In genomic region chr19:36113425-36113824, GRCh38 we compare ENCODE assay signal across 8 cellular contexts. TPM values are rescaled to one million over a fixed set of nuclear protein-coding genes. Genes with fewer than 3 reads are reported as not detected.
A peak's percentile ranks its signal among the peaks of the same experiment; 100 is the strongest.
DNase-seq lines count a peak whose midpoint lies in the region; ATAC-seq, FAIRE-seq and TF ChIP-seq lines count a peak whose summit lies in the region.

No MANE protein-coding gene starts in this region.

- H3K4me2 ChIP-seq in endothelial cell of umbilical vein (ENCODE audit: insufficient read depth, low read length): peak overlapping the region; percentile 68

- H3K36me3 ChIP-seq in endothelial cell of umbilical vein (ENCODE audit: control insufficient read depth in 2 of 2, extremely low read depth in 1 of 2, insufficient read depth in 2 of 2, low read length in 2 of 2) (peaks cover 0 to 6% of the 10 kb centered on the region in 2 experiments), psoas muscle (ENCODE audit: insufficient read depth in 1 of 2, low read depth in 1 of 2) (peaks cover 0 to 54% of the 10 kb centered on the region in 2 donors)

- WGBS in psoas muscle, 3 donors: 84 to 88% (median 85%) methylated on average over 34 of the region's 34 CpGs

- no peak for DNase-seq in RWPE1 (ENCODE audit: low spot score)
- no peak for DNase-seq in endothelial cell of umbilical vein (ENCODE audit: low read depth, low spot score)
- DNase-seq in psoas muscle: no peak
- DNase-seq in AG20443 (ENCODE audit: low spot score): no peak
- no peak for DNase-seq in kidney tubule cell (ENCODE audit: low spot score)
- no peak for DNase-seq in NCI-H526 treated with DMSO at 0.1 percent for 48 hours (lab: John Stamatoyannopoulos, UW)

- H3K4me1 ChIP-seq in endothelial cell of umbilical vein (ENCODE audit: control insufficient read depth, extremely low read depth, insufficient read depth, low read length) (peaks cover 15% of the 10 kb centered on the region), psoas muscle (peaks cover 15% of the 10 kb centered on the region)

- H3K79me2 ChIP-seq in endothelial cell of umbilical vein (ENCODE audit: control insufficient read depth, insufficient read depth, low read length): peaks cover 15% of the 10 kb centered on the region

- ATAC-seq in psoas muscle (no peak), GM18861 (IDR thresholded peaks at IDR 0.05; ENCODE audit: unreplicated experiment) (no peak)

- no peaks in the 10 kb centered on the region for H3K9me3 ChIP-seq in endothelial cell of umbilical vein (replicated peaks; ENCODE audit: control insufficient read depth, insufficient read depth, low read length)
- H3K9me3 ChIP-seq in psoas muscle: no peaks in the 10 kb centered on the region

- no peaks in the 10 kb centered on the region for H4K20me1 ChIP-seq in endothelial cell of umbilical vein (replicated peaks; ENCODE audit: control insufficient read depth, extremely low read depth, insufficient read depth, low read length)

- TF ChIP-seq CTCF in RWPE1 (conservative IDR thresholded peaks at IDR 0.05; ENCODE audit: low read depth): no peak
- TF ChIP-seq CTCF in endothelial cell of umbilical vein (IDR thresholded peaks at IDR 0.05; ENCODE audit: extremely low read depth in 1 of 2, insufficient read depth in 1 of 2, low read depth in 1 of 2, low read length in 2 of 2): no peak
- no peak for TF ChIP-seq CTCF in psoas muscle (IDR thresholded peaks at IDR 0.05)

- BruUV-seq in endothelial cell of umbilical vein (replicated peaks; lab: Mats Ljungman, UMichigan): no TSS peak

- FAIRE-seq in endothelial cell of umbilical vein (lab: Jason Lieb, UNC): no peak

- CTCF ChIA-PET in RWPE1 (lab: Yijun Ruan, JAX): interaction anchor here (1.0 to 1.8 kb wide), 3 partner anchors 11 to 153 kb away, joined by 3 to 9 read pairs (median 4); no protein-coding TSS in a partner anchor
- CTCF ChIA-PET in endothelial cell of umbilical vein (lab: Charles Lee): interaction anchor here (3.6 kb wide), 1 partner anchor 53 kb away, joined by 32 read pairs; no protein-coding TSS in a partner anchor

- H3K27ac ChIP-seq in RWPE1 (peak overlapping the region; percentile 91), endothelial cell of umbilical vein (ENCODE audit: insufficient read depth, low read depth, low read length) (no peak overlapping the region), psoas muscle (peak overlapping the region; percentile 89)

- POLR2A ChIA-PET in RWPE1 (lab: Yijun Ruan, JAX; ENCODE audit: low non-redundant PET) (interaction anchor here (0.6 kb wide), 1 partner anchor 72 kb away, joined by 7 read pairs; no protein-coding TSS in a partner anchor), endothelial cell of umbilical vein (lab: Charles Lee) (no interaction called here)

- TF ChIP-seq POLR2A in endothelial cell of umbilical vein (IDR thresholded peaks at IDR 0.05; ENCODE audit: low read depth, low read length): no peak

- dilution Hi-C loops in endothelial cell of umbilical vein (cut with MboI; ENCODE audit: extremely low pct_ligation_motif_present, low sequenced_read_pairs): no loop called here

- intact Hi-C loops in endothelial cell of umbilical vein (cut with micrococcal nuclease) (no loop called here), psoas muscle (cut with DNase I) (loop anchor here (5.0 to 10.0 kb wide), 2 partner anchors 56 to 119 kb away; partner anchors contain the start of gene SDHAF1 (in 1 of the 2))

- H3K9me1 ChIP-seq in endothelial cell of umbilical vein (replicated peaks; ENCODE audit: control insufficient read depth, extremely low read depth, insufficient read depth, low read length): no peaks in the 10 kb centered on the region

- no peaks in the 10 kb centered on the region for H3K27me3 ChIP-seq in endothelial cell of umbilical vein (ENCODE audit: control insufficient read depth in 2 of 2, insufficient read depth in 2 of 2, low read length in 2 of 2)
- H3K27me3 ChIP-seq in psoas muscle (ENCODE audit: insufficient read depth in 3 of 3, low read length in 2 of 3): no peaks in the 10 kb centered on the region

- H3K4me3 ChIP-seq in GM08714 (ENCODE audit: low read length) (peak overlapping the region; percentile 89; the same call in 1 of the 2 replicates), endothelial cell of umbilical vein (replicated peaks in 1 of 3; ENCODE audit: insufficient read depth in 1 of 3, low read depth in 1 of 3, low read length in 3 of 3) (no peak overlapping the region), psoas muscle (peak overlapping the region; percentile 93)

- H3K9ac ChIP-seq in endothelial cell of umbilical vein (replicated peaks; ENCODE audit: extremely low read depth, insufficient read depth, low read length): no peak overlapping the region

- no peak overlapping the region for H2AFZ ChIP-seq in endothelial cell of umbilical vein (ENCODE audit: low read depth, low read length)

TF ChIP-seq in endothelial cell of umbilical vein, 7 proteins besides CTCF, POLR2A, EP300 and RAD21 (continues in another document):
- TF ChIP-seq GATA2 (IDR thresholded peaks at IDR 0.05; ENCODE audit: insufficient read depth, insufficient read length, low read depth, low read length) (no peak), POLR2AphosphoS5 (IDR thresholded peaks at IDR 0.05; ENCODE audit: insufficient read depth, low read depth, low read length) (no peak), JUN (IDR thresholded peaks at IDR 0.05; ENCODE audit: borderline replicate concordance, insufficient read depth, insufficient read length, low read depth) (no peak), FOS (IDR thresholded peaks at IDR 0.05; ENCODE audit: borderline replicate concordance, insufficient read depth, low read length) (no peak), EZH2 (IDR thresholded peaks at IDR 0.05; ENCODE audit: borderline replicate concordance, low read depth, low read length, severe bottlenecking) (no peak)

RNA-seq across cellular contexts. Expression of gene POLR2I, which starts 1.2 kb away (rescaled TPM):
- 63.3 and 64.8 TPM in 2 replicates for total RNA-seq in endothelial cell of umbilical vein
- polyA plus RNA-seq in endothelial cell of umbilical vein: 53.0 and 89.7 TPM in 2 replicates
- polyA plus RNA-seq in endothelial cell of umbilical vein (2011; cell fraction: cytosol; rRNA removed): 48.2 and 76.5 TPM in 2 replicates
- 21.2 and 24.8 TPM in 2 replicates for polyA plus RNA-seq in endothelial cell of umbilical vein (2011; cell fraction: nucleus; rRNA removed)
- polyA plus RNA-seq in endothelial cell of umbilical vein (2012): 118 and 122 TPM in 2 replicates
- 92.3 and 118 TPM in 2 replicates for polyA minus RNA-seq in endothelial cell of umbilical vein
- polyA minus RNA-seq in endothelial cell of umbilical vein (2011; cell fraction: cytosol; rRNA and poly(A)+ RNA removed): 159 TPM
- 22.9 and 27.1 TPM in 2 replicates for polyA minus RNA-seq in endothelial cell of umbilical vein (2011; cell fraction: nucleus; rRNA and poly(A)+ RNA removed)
- total RNA-seq in psoas muscle: 100 to 1,000 TPM in 3 of 4 donors, 10 to 100 TPM in 1; 89.7 to 126 (median 110) TPM
- 100 to 1,000 TPM in 2 of 3 donors, 10 to 100 TPM in 1; 99.4 to 130 (median 126) TPM for polyA plus RNA-seq in psoas muscle

RNA-seq across cellular contexts. Expression of gene TBCB, which starts 1.8 kb away (rescaled TPM):
- total RNA-seq in endothelial cell of umbilical vein (178 and 190 TPM in 2 replicates), psoas muscle (10 to 100 TPM; 44.4 to 67.2 (median 57.8) TPM)
- polyA plus RNA-seq in endothelial cell of umbilical vein (363 and 364 TPM in 2 replicates), psoas muscle (100 to 1,000 TPM in 1 of 3 donors, 10 to 100 TPM in 2; 65.9 to 115 (median 80.4) TPM)
- 252 and 263 TPM in 2 replicates for polyA plus RNA-seq in endothelial cell of umbilical vein (2011; cell fraction: cytosol; rRNA removed)
- 142 and 143 TPM in 2 replicates for polyA plus RNA-seq in endothelial cell of umbilical vein (2011; cell fraction: nucleus; rRNA removed)
- 295 and 325 TPM in 2 replicates for polyA plus RNA-seq in endothelial cell of umbilical vein (2012)
- 134 and 161 TPM in 2 replicates for polyA minus RNA-seq in endothelial cell of umbilical vein
- 60.9 TPM for polyA minus RNA-seq in endothelial cell of umbilical vein (2011; cell fraction: cytosol; rRNA and poly(A)+ RNA removed)
- 25.8 and 27.2 TPM in 2 replicates for polyA minus RNA-seq in endothelial cell of umbilical vein (2011; cell fraction: nucleus; rRNA and poly(A)+ RNA removed)

RNA-seq across cellular contexts. Expression of gene OVOL3, which starts 2.5 kb away (rescaled TPM):
- not detected in 2 replicates for total RNA-seq in endothelial cell of umbilical vein
- not detected in 2 replicates for polyA plus RNA-seq in endothelial cell of umbilical vein
- not detected in 2 replicates for polyA plus RNA-seq in endothelial cell of umbilical vein (2011; cell fraction: cytosol; rRNA removed)
- not detected in 2 replicates for polyA plus RNA-seq in endothelial cell of umbilical vein (2011; cell fraction: nucleus; rRNA removed)
- not detected in 2 replicates for polyA plus RNA-seq in endothelial cell of umbilical vein (2012)
- not detected in 2 replicates for polyA minus RNA-seq in endothelial cell of umbilical vein
- polyA minus RNA-seq in endothelial cell of umbilical vein (2011; cell fraction: cytosol; rRNA and poly(A)+ RNA removed): not detected
- not detected in 2 replicates for polyA minus RNA-seq in endothelial cell of umbilical vein (2011; cell fraction: nucleus; rRNA and poly(A)+ RNA removed)
- total RNA-seq in psoas muscle: not detected
- under 1 TPM in 1 of 3 donors, not detected in 2; 0.13 TPM for polyA plus RNA-seq in psoas muscle

RNA-seq across cellular contexts. Expression of gene CAPNS1, which starts 26.4 kb away (rescaled TPM):
- total RNA-seq in endothelial cell of umbilical vein: 722 and 777 TPM in 2 replicates
- 1,095 and 1,235 TPM in 2 replicates for polyA plus RNA-seq in endothelial cell of umbilical vein
- 597 and 686 TPM in 2 replicates for polyA plus RNA-seq in endothelial cell of umbilical vein (2011; cell fraction: cytosol; rRNA removed)
- 283 and 291 TPM in 2 replicates for polyA plus RNA-seq in endothelial cell of umbilical vein (2011; cell fraction: nucleus; rRNA removed)
- polyA plus RNA-seq in endothelial cell of umbilical vein (2012): 944 and 949 TPM in 2 replicates
- 761 and 795 TPM in 2 replicates for polyA minus RNA-seq in endothelial cell of umbilical vein
- 344 TPM for polyA minus RNA-seq in endothelial cell of umbilical vein (2011; cell fraction: cytosol; rRNA and poly(A)+ RNA removed)
- polyA minus RNA-seq in endothelial cell of umbilical vein (2011; cell fraction: nucleus; rRNA and poly(A)+ RNA removed): 98.2 and 103 TPM in 2 replicates
- total RNA-seq in psoas muscle: 100 to 1,000 TPM; 465 to 626 (median 571) TPM
- 100 to 1,000 TPM; 464 to 484 (median 475) TPM for polyA plus RNA-seq in psoas muscle

RNA-seq across cellular contexts. Expression of gene COX7A1, which starts 38.8 kb away (rescaled TPM):
- total RNA-seq in endothelial cell of umbilical vein (26.8 and 35.2 TPM in 2 replicates), psoas muscle (1,000 to 10,000 TPM; 1,453 to 1,741 (median 1,623) TPM)
- polyA plus RNA-seq in endothelial cell of umbilical vein (10.6 and 11.6 TPM in 2 replicates), psoas muscle (1,000 to 10,000 TPM in 1 of 3 donors, 100 to 1,000 TPM in 2; 571 to 1,031 (median 717) TPM)
- polyA plus RNA-seq in endothelial cell of umbilical vein (2011; cell fraction: cytosol; rRNA removed): 9.1 and 10.2 TPM in 2 replicates
- 2.4 and 3.4 TPM in 2 replicates for polyA plus RNA-seq in endothelial cell of umbilical vein (2011; cell fraction: nucleus; rRNA removed)
- 23.4 and 38.0 TPM in 2 replicates for polyA plus RNA-seq in endothelial cell of umbilical vein (2012)
- 15.8 and 33.2 TPM in 2 replicates for polyA minus RNA-seq in endothelial cell of umbilical vein
- polyA minus RNA-seq in endothelial cell of umbilical vein (2011; cell fraction: cytosol; rRNA and poly(A)+ RNA removed): not detected
- polyA minus RNA-seq in endothelial cell of umbilical vein (2011; cell fraction: nucleus; rRNA and poly(A)+ RNA removed): 1.1 TPM in 1 of 2 replicates, not detected in the other

Comparison
In these comparisons a context has a peak if more than half of its experiments do, and no peak if none do; other contexts are left out.
1. H3K4me3 ChIP-seq: peak in GM08714 (single experiment) and psoas muscle (single experiment); none in endothelial cell of umbilical vein (0 of 3).